In the genomic region with DNA sequence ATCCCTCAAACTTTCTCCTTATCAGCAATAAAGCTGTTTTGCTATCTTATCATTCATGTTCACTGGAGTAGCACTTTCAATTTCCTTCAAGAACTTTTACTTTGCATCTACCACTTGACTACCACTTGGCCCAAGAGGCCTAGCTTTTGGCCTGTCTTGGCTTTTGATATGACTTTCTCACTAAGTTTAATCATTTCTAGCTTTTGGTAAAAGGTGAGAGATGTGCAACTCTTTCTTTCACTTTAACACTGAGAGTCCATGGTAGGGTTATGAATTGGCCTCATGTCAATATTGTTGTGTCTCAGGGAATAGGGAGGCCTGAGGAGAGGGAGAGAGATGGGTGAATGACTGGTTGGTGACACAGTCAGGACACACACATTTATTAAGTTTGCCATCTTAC, we compare ENCODE assay signal across 1 cellular context.
TF ChIP-seq lines count a peak whose summit lies in the region.

No MANE protein-coding gene starts in this region.

TF ChIP-seq in GM12878, 131 proteins besides CTCF, POLR2A, EP300 and RAD21 (continued from another document):
- TF ChIP-seq ATF2 (IDR thresholded peaks at IDR 0.05; ENCODE audit: low read length) (peak; percentile 48; the same call in 1 of the 2 replicates), CBX3 (IDR thresholded peaks at IDR 0.05; ENCODE audit: borderline replicate concordance, low read depth) (no peak), HDAC2 (IDR thresholded peaks at IDR 0.05) (no peak), NKRF (conservative IDR thresholded peaks at IDR 0.05) (no peak), JUNB (IDR thresholded peaks at IDR 0.05) (peak; percentile 61), RUNX3 (IDR thresholded peaks at IDR 0.05; ENCODE audit: low read length) (peak; percentile 41), NR2F1 (conservative IDR thresholded peaks at IDR 0.05) (peak; percentile 74), NFYA (IDR thresholded peaks at IDR 0.05; ENCODE audit: borderline replicate concordance, low read depth, low read length) (no peak), MEF2B (IDR thresholded peaks at IDR 0.05; ENCODE audit: partially characterized antibody, poor library complexity, severe bottlenecking) (peak; percentile 19), EZH2 (IDR thresholded peaks at IDR 0.05; ENCODE audit: borderline replicate concordance, control insufficient read depth, low read depth, low read length) (no peak), BCL11A (IDR thresholded peaks at IDR 0.05; ENCODE audit: low read depth, low read length) (0 out of 2 replicates have a peak, but pooled peaks have one; percentile 9)
- TF ChIP-seq, protein P1, sequence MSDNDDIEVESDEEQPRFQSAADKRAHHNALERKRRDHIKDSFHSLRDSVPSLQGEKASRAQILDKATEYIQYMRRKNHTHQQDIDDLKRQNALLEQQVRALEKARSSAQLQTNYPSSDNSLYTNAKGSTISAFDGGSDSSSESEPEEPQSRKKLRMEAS (IDR thresholded peaks at IDR 0.05; ENCODE audit: low read depth, low read length): no peak
